In genomic region chr11:102560555-102561011, GRCh38 we compare ENCODE assay signal across 9 cellular contexts. TPM values are rescaled to one million over a fixed set of nuclear protein-coding genes. Genes with fewer than 3 reads are reported as not detected.
DNase-seq lines count a peak whose midpoint lies in the region; ATAC-seq and TF ChIP-seq lines count a peak whose summit lies in the region.
"Had no signal": no experiment of that assay in that cellular context is flagged by ENCODE, and none has a peak within 500 bp of the region (broad histone marks: within the 10 kb centered on the region; RNA-seq: fewer than 3 reads in every experiment).

No MANE protein-coding gene starts in this region.

- no peaks in the 10 kb centered on the region for H3K36me3 ChIP-seq in left lung

- DNase-seq in GDM1 (lab: John Stamatoyannopoulos, UW): peak; percentile 43
- DNase-seq in HS-27A (ENCODE audit: low read depth): peak; percentile 14
- DNase-seq in activated T-helper 1 cell treated with anti-CD3 and anti-CD28 coated beads, Interleukin-12 subunit alpha, Interleukin-12 subunit beta, Interleukin-2, Interleukin-4 antibody, amounts not matched to agents 30 ng/mL and 10 ng/mL and 1 ng/mL, durations not matched to agents 14 hours and 24 hours and 36 hours (ENCODE audit: low spot score): no peak
- no peak for DNase-seq in left lung
- DNase-seq in NCI-H748 treated with DMSO at 0.1 percent for 48 hours (lab: John Stamatoyannopoulos, UW): no peak
- DNase-seq in cerebellum (ENCODE audit: low spot score): no peak
- no peak for DNase-seq in SHP77 (lab: John Stamatoyannopoulos, UW)

- peaks cover 2% of the 10 kb centered on the region for H3K27me3 Mint-ChIP-seq in activated T-helper 1 cell treated with anti-CD3 and anti-CD28 coated beads, Interleukin-12 subunit alpha, Interleukin-12 subunit beta, Interleukin-2, Interleukin-4 antibody, amounts not matched to agents 30 ng/mL and 10 ng/mL and 1 ng/mL, durations not matched to agents 14 hours and 24 hours and 36 hours (ENCODE audit: insufficient read depth)

- H3K9me3 ChIP-seq in left lung: no peaks in the 10 kb centered on the region

- no peak for TF ChIP-seq CTCF in left lung (IDR thresholded peaks at IDR 0.05)

- H3K27ac ChIP-seq in left lung: peak overlapping the region; percentile 31 to 75
- H3K27ac ChIP-seq: VCaP had no signal

- peaks cover 11 to 22% of the 10 kb centered on the region in 2 donors for H3K4me1 ChIP-seq in left lung

- intact Hi-C loops in activated T-helper 1 cell treated with anti-CD3 and anti-CD28 coated beads, Interleukin-12 subunit alpha, Interleukin-12 subunit beta, Interleukin-2, Interleukin-4 antibody, amounts not matched to agents 30 ng/mL and 10 ng/mL and 1 ng/mL, durations not matched to agents 14 hours and 24 hours and 36 hours (cut with micrococcal nuclease): loop anchor here (1.0 to 10.0 kb wide), 6 partner anchors 17 to 646 kb away; partner anchors contain the start of genes ANGPTL5, BIRC3, CEP126 and TMEM123
- intact Hi-C loops in left lung (cut with DNase I): no loop called here

- H3K9me3 Mint-ChIP-seq in activated T-helper 1 cell treated with anti-CD3 and anti-CD28 coated beads, Interleukin-12 subunit alpha, Interleukin-12 subunit beta, Interleukin-2, Interleukin-4 antibody, amounts not matched to agents 30 ng/mL and 10 ng/mL and 1 ng/mL, durations not matched to agents 14 hours and 24 hours and 36 hours: no peaks in the 10 kb centered on the region

- H3K4me3 ChIP-seq in left lung: no peak overlapping the region

- H3K4me1 Mint-ChIP-seq in activated T-helper 1 cell treated with anti-CD3 and anti-CD28 coated beads, Interleukin-12 subunit alpha, Interleukin-12 subunit beta, Interleukin-2, Interleukin-4 antibody, amounts not matched to agents 30 ng/mL and 10 ng/mL and 1 ng/mL, durations not matched to agents 14 hours and 24 hours and 36 hours (ENCODE audit: low read depth): peaks cover 50% of the 10 kb centered on the region

- peaks cover 3% of the 10 kb centered on the region for H3K36me3 Mint-ChIP-seq in activated T-helper 1 cell treated with anti-CD3 and anti-CD28 coated beads, Interleukin-12 subunit alpha, Interleukin-12 subunit beta, Interleukin-2, Interleukin-4 antibody, amounts not matched to agents 30 ng/mL and 10 ng/mL and 1 ng/mL, durations not matched to agents 14 hours and 24 hours and 36 hours (ENCODE audit: low read depth)

- no peak overlapping the region for H3K27ac Mint-ChIP-seq in activated T-helper 1 cell treated with anti-CD3 and anti-CD28 coated beads, Interleukin-12 subunit alpha, Interleukin-12 subunit beta, Interleukin-2, Interleukin-4 antibody, amounts not matched to agents 30 ng/mL and 10 ng/mL and 1 ng/mL, durations not matched to agents 14 hours and 24 hours and 36 hours

- H3K27me3 ChIP-seq in left lung: no peaks in the 10 kb centered on the region

- ATAC-seq in GM21447 (IDR thresholded peaks at IDR 0.05; ENCODE audit: unreplicated experiment) (peak; percentile 78), left lung (peak; percentile 77)

- H3K4me3 Mint-ChIP-seq in activated T-helper 1 cell treated with anti-CD3 and anti-CD28 coated beads, Interleukin-12 subunit alpha, Interleukin-12 subunit beta, Interleukin-2, Interleukin-4 antibody, amounts not matched to agents 30 ng/mL and 10 ng/mL and 1 ng/mL, durations not matched to agents 14 hours and 24 hours and 36 hours: peak overlapping the region; percentile 63

RNA-seq across cellular contexts. Expression of gene MMP7, which starts 30.0 kb away (rescaled TPM):
- total RNA-seq in activated T-helper 1 cell treated with anti-CD3 and anti-CD28 coated beads, Interleukin-12 subunit alpha, Interleukin-12 subunit beta, Interleukin-2, Interleukin-4 antibody, amounts not matched to agents 30 ng/mL and 10 ng/mL and 1 ng/mL, durations not matched to agents 14 hours and 24 hours and 36 hours: not detected in 2 replicates
- total RNA-seq in left lung: 100 to 1,000 TPM in 1 of 2 donors, 10 to 100 TPM in 1; 13.8 to 136 TPM
- not detected for total RNA-seq in cerebellum

Comparison
In these comparisons a context has a peak if more than half of its experiments do, and no peak if none do; other contexts are left out.
1. DNase-seq: peak in GDM1 (single experiment) and HS-27A (single experiment); none in activated T-helper 1 cell treated with anti-CD3 and anti-CD28 coated beads, Interleukin-12 subunit alpha, Interleukin-12 subunit beta, Interleukin-2, Interleukin-4 antibody, amounts not matched to agents 30 ng/mL and 10 ng/mL and 1 ng/mL, durations not matched to agents 14 hours and 24 hours and 36 hours (single experiment), left lung (0 of 2), NCI-H748 treated with DMSO at 0.1 percent for 48 hours (single experiment), cerebellum (single experiment) and SHP77 (0 of 2).
2. RNA of gene MMP7, which starts 30.0 kb away (total RNA-seq): 13.8 to 136 TPM in left lung; not detected in cerebellum (single experiment) and not detected in activated T-helper 1 cell treated with anti-CD3 and anti-CD28 coated beads, Interleukin-12 subunit alpha, Interleukin-12 subunit beta, Interleukin-2, Interleukin-4 antibody, amounts not matched to agents 30 ng/mL and 10 ng/mL and 1 ng/mL, durations not matched to agents 14 hours and 24 hours and 36 hours; every median in the first group is over 10 times any median in the second.